In the genomic region with DNA sequence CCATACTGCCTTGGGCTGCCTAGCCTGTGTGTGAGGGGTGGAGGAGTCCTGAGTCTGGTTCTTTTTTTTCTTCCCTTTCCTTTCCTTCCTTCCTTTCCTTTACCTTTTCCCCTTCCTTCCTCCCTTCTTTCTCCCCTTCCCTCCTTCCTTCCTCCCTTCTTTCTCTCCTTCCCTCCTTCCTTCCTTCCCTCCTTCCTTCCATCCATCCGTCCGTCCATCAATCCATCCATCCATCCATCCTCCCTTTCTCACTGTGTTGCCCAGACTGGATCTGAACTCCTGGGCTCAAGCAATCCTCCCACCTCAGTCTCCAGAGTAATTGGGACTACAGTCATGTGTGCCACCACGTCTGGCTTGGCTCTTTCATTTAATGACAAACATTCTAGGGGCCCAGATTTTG, we compare ENCODE assay signal across 26 cellular contexts.
"Had no signal": no experiment of that assay in that cellular context is flagged by ENCODE, and none has a peak within 500 bp of the region (broad histone marks: within the 10 kb centered on the region; RNA-seq: fewer than 3 reads in every experiment).

No MANE protein-coding gene starts in this region.

- H3K4me3 ChIP-seq: colonic mucosa, esophagus squamous epithelium, gastrocnemius medialis, heart right ventricle, left lung, lower lobe of right lung, mucosa of descending colon had no signal

- H3K4me1 ChIP-seq: colonic mucosa, esophagus squamous epithelium, gastrocnemius medialis, heart right ventricle, left lung, lower lobe of right lung had no signal

- DNase-seq: colonic mucosa; cortex of kidney; effector CD8-positive, alpha-beta T cell; effector memory CD8-positive, alpha-beta T cell; endodermal cell; erythroblast; esophagus squamous epithelium; foreskin fibroblast; foreskin melanocyte; gastrocnemius medialis; glutamatergic neuron; head of caudate nucleus; heart right ventricle; hippocampal formation; left cardiac atrium; left lung; left ventricle myocardium superior; lower lobe of right lung; mesenchymal stem cell; mucosa of descending colon; naive B cell had no signal

- FAIRE-seq: endometrium, islet of Langerhans, keratinocyte had no signal

- H3K27me3 ChIP-seq: colonic mucosa, gastrocnemius medialis had no signal

- H3K36me3 ChIP-seq: colonic mucosa, esophagus squamous epithelium, gastrocnemius medialis, heart right ventricle, left lung, lower lobe of right lung had no signal

- H3K9me3 ChIP-seq: colonic mucosa, esophagus squamous epithelium, gastrocnemius medialis, heart right ventricle, left lung, lower lobe of right lung, mucosa of descending colon had no signal

- H3K27ac ChIP-seq: colonic mucosa, epithelial cell of prostate, esophagus squamous epithelium, gastrocnemius medialis, heart right ventricle, left lung, lower lobe of right lung had no signal

- ATAC-seq: effector memory CD8-positive, alpha-beta T cell; esophagus mucosa; gastrocnemius medialis; heart right ventricle; left cardiac atrium; left lung; left ventricle myocardium superior; lower lobe of right lung; mucosa of descending colon had no signal
